ENCODE assay signal across 1 cellular context in the genomic region with DNA sequence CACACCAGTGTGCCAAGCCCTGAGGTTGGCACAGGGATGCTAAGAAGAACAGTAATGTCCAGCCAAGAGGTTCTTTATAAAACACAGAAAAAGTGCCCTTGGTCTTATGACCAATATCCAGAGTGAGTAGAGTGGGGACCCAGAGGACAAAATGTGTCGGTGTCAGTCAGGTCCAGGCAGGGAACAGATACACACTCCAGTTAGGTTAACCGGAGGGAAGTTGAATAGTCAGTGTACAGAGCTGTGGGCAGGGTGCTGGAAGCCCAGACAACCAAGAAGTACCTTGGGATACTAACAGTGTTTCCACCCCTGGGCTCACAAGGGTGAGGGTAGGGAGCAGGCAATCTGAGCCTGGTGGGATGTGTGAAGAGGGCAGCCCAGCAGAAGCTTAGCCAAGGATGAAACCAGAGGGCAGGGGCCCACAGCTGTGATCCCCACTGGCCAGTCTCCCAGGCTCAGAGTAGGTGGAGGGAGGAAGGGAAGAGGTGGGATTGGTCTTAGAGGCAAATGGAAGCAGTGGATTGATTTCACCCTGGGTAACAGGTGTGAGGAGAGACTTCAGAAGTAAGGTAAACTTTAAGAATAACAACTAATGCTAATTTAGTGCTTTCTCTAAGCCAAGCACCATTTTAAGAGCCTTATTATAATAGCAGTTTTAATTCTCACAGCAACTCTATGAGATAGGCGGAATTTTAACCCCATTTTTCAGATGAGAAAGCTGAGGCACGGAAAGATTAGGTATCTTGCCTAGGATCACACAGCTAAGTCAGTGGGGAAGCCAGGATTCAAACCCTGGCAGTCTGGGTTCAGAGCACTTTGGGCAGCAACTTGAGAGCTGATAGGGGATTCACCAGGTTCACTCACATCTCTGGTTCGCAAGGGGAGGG.
TF ChIP-seq lines count a peak whose summit lies in the region.

No MANE protein-coding gene starts in this region.

TF ChIP-seq in GM23338, 12 proteins besides CTCF, POLR2A, EP300 and RAD21 (continued from another document):
- TF ChIP-seq, protein P1, sequence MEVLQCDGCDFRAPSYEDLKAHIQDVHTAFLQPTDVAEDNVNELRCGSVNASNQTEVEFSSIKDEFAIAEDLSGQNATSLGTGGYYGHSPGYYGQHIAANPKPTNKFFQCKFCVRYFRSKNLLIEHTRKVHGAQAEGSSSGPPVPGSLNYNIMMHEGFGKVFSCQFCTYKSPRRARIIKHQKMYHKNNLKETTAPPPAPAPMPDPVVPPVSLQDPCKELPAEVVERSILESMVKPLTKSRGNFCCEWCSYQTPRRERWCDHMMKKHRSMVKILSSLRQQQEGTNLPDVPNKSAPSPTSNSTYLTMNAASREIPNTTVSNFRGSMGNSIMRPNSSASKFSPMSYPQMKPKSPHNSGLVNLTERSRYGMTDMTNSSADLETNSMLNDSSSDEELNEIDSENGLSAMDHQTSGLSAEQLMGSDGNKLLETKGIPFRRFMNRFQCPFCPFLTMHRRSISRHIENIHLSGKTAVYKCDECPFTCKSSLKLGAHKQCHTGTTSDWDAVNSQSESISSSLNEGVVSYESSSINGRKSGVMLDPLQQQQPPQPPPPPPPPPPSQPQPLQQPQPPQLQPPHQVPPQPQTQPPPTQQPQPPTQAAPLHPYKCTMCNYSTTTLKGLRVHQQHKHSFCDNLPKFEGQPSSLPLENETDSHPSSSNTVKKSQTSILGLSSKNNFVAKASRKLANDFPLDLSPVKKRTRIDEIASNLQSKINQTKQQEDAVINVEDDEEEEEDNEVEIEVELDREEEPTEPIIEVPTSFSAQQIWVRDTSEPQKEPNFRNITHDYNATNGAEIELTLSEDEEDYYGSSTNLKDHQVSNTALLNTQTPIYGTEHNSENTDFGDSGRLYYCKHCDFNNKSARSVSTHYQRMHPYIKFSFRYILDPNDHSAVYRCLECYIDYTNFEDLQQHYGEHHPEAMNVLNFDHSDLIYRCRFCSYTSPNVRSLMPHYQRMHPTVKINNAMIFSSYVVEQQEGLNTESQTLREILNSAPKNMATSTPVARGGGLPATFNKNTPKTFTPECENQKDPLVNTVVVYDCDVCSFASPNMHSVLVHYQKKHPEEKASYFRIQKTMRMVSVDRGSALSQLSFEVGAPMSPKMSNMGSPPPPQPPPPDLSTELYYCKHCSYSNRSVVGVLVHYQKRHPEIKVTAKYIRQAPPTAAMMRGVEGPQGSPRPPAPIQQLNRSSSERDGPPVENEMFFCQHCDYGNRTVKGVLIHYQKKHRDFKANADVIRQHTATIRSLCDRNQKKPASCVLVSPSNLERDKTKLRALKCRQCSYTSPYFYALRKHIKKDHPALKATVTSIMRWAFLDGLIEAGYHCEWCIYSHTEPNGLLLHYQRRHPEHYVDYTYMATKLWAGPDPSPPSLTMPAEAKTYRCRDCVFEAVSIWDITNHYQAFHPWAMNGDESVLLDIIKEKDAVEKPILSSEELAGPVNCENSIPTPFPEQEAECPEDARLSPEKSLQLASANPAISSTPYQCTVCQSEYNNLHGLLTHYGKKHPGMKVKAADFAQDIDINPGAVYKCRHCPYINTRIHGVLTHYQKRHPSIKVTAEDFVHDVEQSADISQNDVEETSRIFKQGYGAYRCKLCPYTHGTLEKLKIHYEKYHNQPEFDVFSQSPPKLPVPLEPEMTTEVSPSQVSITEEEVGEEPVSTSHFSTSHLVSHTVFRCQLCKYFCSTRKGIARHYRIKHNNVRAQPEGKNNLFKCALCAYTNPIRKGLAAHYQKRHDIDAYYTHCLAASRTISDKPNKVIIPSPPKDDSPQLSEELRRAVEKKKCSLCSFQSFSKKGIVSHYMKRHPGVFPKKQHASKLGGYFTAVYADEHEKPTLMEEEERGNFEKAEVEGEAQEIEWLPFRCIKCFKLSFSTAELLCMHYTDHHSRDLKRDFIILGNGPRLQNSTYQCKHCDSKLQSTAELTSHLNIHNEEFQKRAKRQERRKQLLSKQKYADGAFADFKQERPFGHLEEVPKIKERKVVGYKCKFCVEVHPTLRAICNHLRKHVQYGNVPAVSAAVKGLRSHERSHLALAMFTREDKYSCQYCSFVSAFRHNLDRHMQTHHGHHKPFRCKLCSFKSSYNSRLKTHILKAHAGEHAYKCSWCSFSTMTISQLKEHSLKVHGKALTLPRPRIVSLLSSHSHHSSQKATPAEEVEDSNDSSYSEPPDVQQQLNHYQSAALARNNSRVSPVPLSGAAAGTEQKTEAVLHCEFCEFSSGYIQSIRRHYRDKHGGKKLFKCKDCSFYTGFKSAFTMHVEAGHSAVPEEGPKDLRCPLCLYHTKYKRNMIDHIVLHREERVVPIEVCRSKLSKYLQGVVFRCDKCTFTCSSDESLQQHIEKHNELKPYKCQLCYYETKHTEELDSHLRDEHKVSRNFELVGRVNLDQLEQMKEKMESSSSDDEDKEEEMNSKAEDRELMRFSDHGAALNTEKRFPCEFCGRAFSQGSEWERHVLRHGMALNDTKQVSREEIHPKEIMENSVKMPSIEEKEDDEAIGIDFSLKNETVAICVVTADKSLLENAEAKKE (CRISPR knock-in tag; IDR thresholded peaks at IDR 0.05), result no peak
- TF ChIP-seq ZNF114 (CRISPR knock-in tag; IDR thresholded peaks at IDR 0.05), result no peak
- no peak for TF ChIP-seq ZNF331 (CRISPR knock-in tag; IDR thresholded peaks at IDR 0.05; ENCODE audit: low read depth)
- no peak for TF ChIP-seq EZH2phosphoT487 (IDR thresholded peaks at IDR 0.05; ENCODE audit: unreplicated experiment)
- no peak for TF ChIP-seq EZH2 (IDR thresholded peaks at IDR 0.05; ENCODE audit: low read depth, unreplicated experiment)
- no peak for TF ChIP-seq CREB1 (CRISPR knock-in tag; IDR thresholded peaks at IDR 0.05; ENCODE audit: low read depth)
- no peak for TF ChIP-seq NANOG (IDR thresholded peaks at IDR 0.05; ENCODE audit: borderline replicate concordance)
- TF ChIP-seq, protein P2, sequence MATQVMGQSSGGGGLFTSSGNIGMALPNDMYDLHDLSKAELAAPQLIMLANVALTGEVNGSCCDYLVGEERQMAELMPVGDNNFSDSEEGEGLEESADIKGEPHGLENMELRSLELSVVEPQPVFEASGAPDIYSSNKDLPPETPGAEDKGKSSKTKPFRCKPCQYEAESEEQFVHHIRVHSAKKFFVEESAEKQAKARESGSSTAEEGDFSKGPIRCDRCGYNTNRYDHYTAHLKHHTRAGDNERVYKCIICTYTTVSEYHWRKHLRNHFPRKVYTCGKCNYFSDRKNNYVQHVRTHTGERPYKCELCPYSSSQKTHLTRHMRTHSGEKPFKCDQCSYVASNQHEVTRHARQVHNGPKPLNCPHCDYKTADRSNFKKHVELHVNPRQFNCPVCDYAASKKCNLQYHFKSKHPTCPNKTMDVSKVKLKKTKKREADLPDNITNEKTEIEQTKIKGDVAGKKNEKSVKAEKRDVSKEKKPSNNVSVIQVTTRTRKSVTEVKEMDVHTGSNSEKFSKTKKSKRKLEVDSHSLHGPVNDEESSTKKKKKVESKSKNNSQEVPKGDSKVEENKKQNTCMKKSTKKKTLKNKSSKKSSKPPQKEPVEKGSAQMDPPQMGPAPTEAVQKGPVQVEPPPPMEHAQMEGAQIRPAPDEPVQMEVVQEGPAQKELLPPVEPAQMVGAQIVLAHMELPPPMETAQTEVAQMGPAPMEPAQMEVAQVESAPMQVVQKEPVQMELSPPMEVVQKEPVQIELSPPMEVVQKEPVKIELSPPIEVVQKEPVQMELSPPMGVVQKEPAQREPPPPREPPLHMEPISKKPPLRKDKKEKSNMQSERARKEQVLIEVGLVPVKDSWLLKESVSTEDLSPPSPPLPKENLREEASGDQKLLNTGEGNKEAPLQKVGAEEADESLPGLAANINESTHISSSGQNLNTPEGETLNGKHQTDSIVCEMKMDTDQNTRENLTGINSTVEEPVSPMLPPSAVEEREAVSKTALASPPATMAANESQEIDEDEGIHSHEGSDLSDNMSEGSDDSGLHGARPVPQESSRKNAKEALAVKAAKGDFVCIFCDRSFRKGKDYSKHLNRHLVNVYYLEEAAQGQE (IDR thresholded peaks at IDR 0.05; ENCODE audit: unreplicated experiment), result no peak
- TF ChIP-seq JUNB (IDR thresholded peaks at IDR 0.05; ENCODE audit: unreplicated experiment), result no peak
